Comparison of ENCODE assay signal across 11 cellular contexts in the genomic region with DNA sequence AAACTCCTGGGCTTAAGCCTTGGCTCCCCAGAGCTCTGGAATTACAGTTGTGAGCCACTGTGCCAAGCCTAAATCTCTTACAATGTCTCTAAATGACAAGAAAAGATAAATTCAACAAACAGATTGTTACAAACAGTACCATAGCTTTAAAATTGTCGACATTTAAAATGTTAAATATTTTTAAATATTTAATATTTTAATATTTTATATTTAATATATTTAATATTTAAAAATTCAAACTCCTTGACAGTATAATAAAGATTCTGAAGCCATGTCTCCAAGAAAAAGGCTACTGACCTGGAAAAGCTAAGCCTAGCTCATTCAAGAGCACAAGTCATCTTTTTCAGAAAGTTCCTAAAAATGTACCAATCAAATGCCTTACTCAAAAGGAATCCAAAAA.
"Had no signal": no experiment of that assay in that cellular context is flagged by ENCODE, and none has a peak within 500 bp of the region (broad histone marks: within the 10 kb centered on the region; RNA-seq: fewer than 3 reads in every experiment).

No MANE protein-coding gene starts in this region.

- DNase-seq: GM23248, GOT3, H7, H9, HCEC 1CT, HFFc6 had no signal

- H3K27ac ChIP-seq: GM23248 had no signal

- H3K4me3 Mint-ChIP-seq: GM23338, H9, HFFc6 had no signal

- FAIRE-seq: H1, H54 had no signal

- H3K4me3 ChIP-seq: GM23248, GM23338, HAP-1 had no signal

- H3K36me3 ChIP-seq: HAP-1 had no signal

- H2AFZ ChIP-seq: GM23248, GM23338 had no signal

- H3K27ac Mint-ChIP-seq: GM23338, H9, HFFc6 had no signal

- H3K9ac ChIP-seq: GM23248 had no signal

- H3K9me3 Mint-ChIP-seq: HFFc6 had no signal

- ATAC-seq: GM23338, HCT116 had no signal

- H3K9me3 ChIP-seq: HAP-1 had no signal

- H3K4me2 ChIP-seq: GM23338 had no signal
